In genomic region chr6:49966334-49966733, GRCh38 we compare ENCODE assay signal across 22 cellular contexts. TPM values are rescaled to one million over a fixed set of nuclear protein-coding genes. Genes with fewer than 3 reads are reported as not detected.
"Had no signal": no experiment of that assay in that cellular context is flagged by ENCODE, and none has a peak within 500 bp of the region (broad histone marks: within the 10 kb centered on the region; RNA-seq: fewer than 3 reads in every experiment).

No MANE protein-coding gene starts in this region.

- H3K27ac Mint-ChIP-seq: memory B cell; natural killer cell treated with Interleukin-12 subunit alpha and Interleukin-12 subunit beta and Interleukin-15 and Interleukin-18, amount 100 ng/mL, for 72 hours; progenitor cell of endocrine pancreas; type B pancreatic cell had no signal

- H3K36me3 ChIP-seq: esophagus muscularis mucosa, gastrocnemius medialis, left ventricle myocardium inferior, lower lobe of right lung, pancreas, thyroid gland had no signal

- ATAC-seq: gastrocnemius medialis; left cardiac atrium; lower lobe of right lung; natural killer cell treated with Interleukin-12 subunit alpha and Interleukin-12 subunit beta and Interleukin-15 and Interleukin-18, amount 100 ng/mL, for 72 hours; pancreas; right cardiac atrium had no signal

- H3K9me3 ChIP-seq: esophagus muscularis mucosa, gastrocnemius medialis, left ventricle myocardium inferior, lower lobe of right lung, pancreas, thyroid gland had no signal

- H3K27ac ChIP-seq: epithelial cell of prostate, esophagus muscularis mucosa, gastrocnemius medialis, left ventricle myocardium inferior, lower lobe of right lung, pancreas, thyroid gland had no signal

- H3K4me1 ChIP-seq: esophagus muscularis mucosa, gastrocnemius medialis, left ventricle myocardium inferior, lower lobe of right lung, pancreas, thyroid gland had no signal

- H3K27me3 ChIP-seq: esophagus muscularis mucosa, gastrocnemius medialis, pancreas, thyroid gland had no signal

- H3K4me3 Mint-ChIP-seq: memory B cell; natural killer cell treated with Interleukin-12 subunit alpha and Interleukin-12 subunit beta and Interleukin-15 and Interleukin-18, amount 100 ng/mL, for 72 hours; type B pancreatic cell had no signal

- H3K9me3 Mint-ChIP-seq: natural killer cell treated with Interleukin-12 subunit alpha and Interleukin-12 subunit beta and Interleukin-15 and Interleukin-18, amount 100 ng/mL, for 72 hours; type B pancreatic cell had no signal

- DNase-seq: effector memory CD4-positive, alpha-beta T cell; gastrocnemius medialis; glutamatergic neuron; kidney; left cardiac atrium; left ventricle myocardium inferior; lower lobe of right lung; midbrain; occipital lobe; pancreas; right cardiac atrium; small intestine; stimulated activated CD4-positive, alpha-beta T cell treated with anti-CD3 and anti-CD28 coated beads, Interleukin-2, amount 100 ng/mL, for 48 hours; stimulated activated naive CD4-positive, alpha-beta T cell treated with Interleukin-2 at 50 U/mL for 16 hours; thyroid gland had no signal

- H3K4me3 ChIP-seq: esophagus muscularis mucosa, gastrocnemius medialis, left ventricle myocardium inferior, lower lobe of right lung, pancreas, thyroid gland had no signal

- H3K4me1 Mint-ChIP-seq: memory B cell had no signal

- H3K27me3 Mint-ChIP-seq: memory B cell; natural killer cell treated with Interleukin-12 subunit alpha and Interleukin-12 subunit beta and Interleukin-15 and Interleukin-18, amount 100 ng/mL, for 72 hours; progenitor cell of endocrine pancreas; type B pancreatic cell had no signal

- H3K36me3 Mint-ChIP-seq: memory B cell; natural killer cell treated with Interleukin-12 subunit alpha and Interleukin-12 subunit beta and Interleukin-15 and Interleukin-18, amount 100 ng/mL, for 72 hours; type B pancreatic cell had no signal

RNA-seq across cellular contexts. Expression of gene DEFB114, which starts 2.4 kb away (rescaled TPM):
- total RNA-seq: esophagus muscularis mucosa; fibroblast of villous mesenchyme; gastrocnemius medialis; kidney; left cardiac atrium; left ventricle myocardium inferior; lower lobe of right lung; natural killer cell treated with Interleukin-12 subunit alpha and Interleukin-12 subunit beta and Interleukin-15 and Interleukin-18, amount 100 ng/mL, for 72 hours; occipital lobe; pancreas; progenitor cell of endocrine pancreas; right cardiac atrium; thyroid gland had no signal
- polyA plus RNA-seq: pancreas, right cardiac atrium, small intestine had no signal

RNA-seq across cellular contexts. Expression of gene DEFB113, which starts 3.1 kb away (rescaled TPM):
- total RNA-seq: esophagus muscularis mucosa; fibroblast of villous mesenchyme; gastrocnemius medialis; kidney; left cardiac atrium; left ventricle myocardium inferior; lower lobe of right lung; natural killer cell treated with Interleukin-12 subunit alpha and Interleukin-12 subunit beta and Interleukin-15 and Interleukin-18, amount 100 ng/mL, for 72 hours; occipital lobe; pancreas; progenitor cell of endocrine pancreas; right cardiac atrium; thyroid gland had no signal
- polyA plus RNA-seq: pancreas, right cardiac atrium, small intestine had no signal

RNA-seq across cellular contexts. Expression of gene DEFB110, which starts 55.5 kb away (rescaled TPM):
- total RNA-seq: esophagus muscularis mucosa; fibroblast of villous mesenchyme; gastrocnemius medialis; kidney; left cardiac atrium; left ventricle myocardium inferior; lower lobe of right lung; natural killer cell treated with Interleukin-12 subunit alpha and Interleukin-12 subunit beta and Interleukin-15 and Interleukin-18, amount 100 ng/mL, for 72 hours; occipital lobe; pancreas; progenitor cell of endocrine pancreas; right cardiac atrium; thyroid gland had no signal
- polyA plus RNA-seq: pancreas, right cardiac atrium, small intestine had no signal
